Comparison of ENCODE assay signal across 37 cellular contexts in genomic region chr1:33822396-33822795, GRCh38. TPM values are rescaled to one million over a fixed set of nuclear protein-coding genes. Genes with fewer than 3 reads are reported as not detected.
"Had no signal": no experiment of that assay in that cellular context is flagged by ENCODE, and none has a peak within 500 bp of the region (broad histone marks: within the 10 kb centered on the region; RNA-seq: fewer than 3 reads in every experiment).

No MANE protein-coding gene starts in this region.

- H3K36me3 ChIP-seq: adrenal gland, ascending aorta, cardiac muscle cell had no signal

- H3K4me3 ChIP-seq: adrenal gland, ascending aorta, cardiac muscle cell had no signal

- H3K36me3 Mint-ChIP-seq: activated CD4-positive, alpha-beta memory T cell treated with anti-CD3 and anti-CD28 coated beads for 36 hours; activated CD8-positive, alpha-beta memory T cell treated with anti-CD3 and anti-CD28 coated beads, Interleukin-2, amount 10 ng/mL, durations not matched to agents 7 days and 5 days; activated naive CD4-positive, alpha-beta T cell treated with anti-CD3 and anti-CD28 coated beads, Interleukin-2, amount 50 U/mL, for 72 hours; activated naive CD8-positive, alpha-beta T cell treated with anti-CD3 and anti-CD28 coated beads for 36 hours; brain had no signal

- H3K4me3 Mint-ChIP-seq: activated B cell treated with CpG ODN at 0.5 μM for 24 hours; activated CD4-positive, alpha-beta memory T cell treated with anti-CD3 and anti-CD28 coated beads for 36 hours; activated CD4-positive, alpha-beta T cell treated with anti-CD3 and anti-CD28 coated beads, Interleukin-2, amount 10 ng/mL, durations not matched to agents 7 days and 5 days; activated CD8-positive, alpha-beta memory T cell treated with anti-CD3 and anti-CD28 coated beads, Interleukin-2, amount 10 ng/mL, durations not matched to agents 7 days and 5 days; activated CD8-positive, alpha-beta T cell treated with anti-CD3 and anti-CD28 coated beads for 36 hours; activated naive CD4-positive, alpha-beta T cell treated with anti-CD3 and anti-CD28 coated beads for 36 hours; activated naive CD8-positive, alpha-beta T cell treated with anti-CD3 and anti-CD28 coated beads for 36 hours; activated T-cell treated with anti-CD3 and anti-CD28 coated beads, Interleukin-2, amount 50 U/mL, for 24 hours; activated T-cell treated with anti-CD3 and anti-CD28 coated beads, Interleukin-2, amount 50 U/mL, for 72 hours; activated T-helper 1 cell treated with anti-CD3 and anti-CD28 coated beads, Interleukin-12 subunit alpha, Interleukin-12 subunit beta, Interleukin-2, Interleukin-4 antibody, amounts not matched to agents 30 ng/mL and 10 ng/mL and 1 ng/mL, durations not matched to agents 14 hours and 24 hours and 36 hours; activated T-helper 17 cell treated with anti-CD3 and anti-CD28 coated beads, Interleukin-2, amount 50 U/mL, for 72 hours; brain; central memory CD8-positive, alpha-beta T cell; T-helper 1 cell treated with Interleukin-12 subunit alpha and Interleukin-12 subunit beta and Interleukin-4 antibody, amounts not matched to agents 30 μg/mL and 1 μg/mL, for 36 hours; T-helper 2 cell treated with Interferon-gamma antibody and Interleukin-4, amounts not matched to agents 5 μg/mL and 100 μg/mL, for 36 hours had no signal

- H3K27ac Mint-ChIP-seq: activated B cell treated with CpG ODN at 0.5 μM for 24 hours; activated CD4-positive, alpha-beta memory T cell treated with anti-CD3 and anti-CD28 coated beads for 36 hours; activated CD4-positive, alpha-beta T cell treated with anti-CD3 and anti-CD28 coated beads, Interleukin-2, amount 10 ng/mL, durations not matched to agents 7 days and 5 days; activated CD8-positive, alpha-beta memory T cell treated with anti-CD3 and anti-CD28 coated beads, Interleukin-2, amount 10 ng/mL, durations not matched to agents 7 days and 5 days; activated CD8-positive, alpha-beta T cell treated with anti-CD3 and anti-CD28 coated beads for 36 hours; activated naive CD4-positive, alpha-beta T cell treated with anti-CD3 and anti-CD28 coated beads for 36 hours; activated naive CD4-positive, alpha-beta T cell treated with anti-CD3 and anti-CD28 coated beads, Interleukin-2, amount 50 U/mL, for 72 hours; activated naive CD8-positive, alpha-beta T cell treated with anti-CD3 and anti-CD28 coated beads for 36 hours; activated T-cell treated with anti-CD3 and anti-CD28 coated beads, Interleukin-2, amount 50 U/mL, for 24 hours; activated T-cell treated with anti-CD3 and anti-CD28 coated beads, Interleukin-2, amount 50 U/mL, for 72 hours; activated T-helper 1 cell treated with anti-CD3 and anti-CD28 coated beads, Interleukin-12 subunit alpha, Interleukin-12 subunit beta, Interleukin-2, Interleukin-4 antibody, amounts not matched to agents 30 ng/mL and 10 ng/mL and 1 ng/mL, durations not matched to agents 14 hours and 24 hours and 36 hours; activated T-helper 17 cell treated with anti-CD3 and anti-CD28 coated beads, Interleukin-2, amount 50 U/mL, for 72 hours; brain; T-helper 1 cell treated with Interleukin-12 subunit alpha and Interleukin-12 subunit beta and Interleukin-4 antibody, amounts not matched to agents 30 μg/mL and 1 μg/mL, for 36 hours; T-helper 2 cell treated with Interferon-gamma antibody and Interleukin-4, amounts not matched to agents 5 μg/mL and 100 μg/mL, for 36 hours had no signal

- H3K4me1 Mint-ChIP-seq: activated B cell treated with CpG ODN at 0.5 μM for 24 hours; activated CD4-positive, alpha-beta T cell treated with anti-CD3 and anti-CD28 coated beads, Interleukin-2, amount 10 ng/mL, durations not matched to agents 7 days and 5 days; activated CD8-positive, alpha-beta memory T cell treated with anti-CD3 and anti-CD28 coated beads, Interleukin-2, amount 10 ng/mL, durations not matched to agents 7 days and 5 days; activated naive CD8-positive, alpha-beta T cell treated with anti-CD3 and anti-CD28 coated beads for 36 hours; activated T-helper 17 cell treated with anti-CD3 and anti-CD28 coated beads, Interleukin-2, amount 50 U/mL, for 72 hours; brain; central memory CD8-positive, alpha-beta T cell had no signal

- H3K9me3 Mint-ChIP-seq: activated B cell treated with CpG ODN at 0.5 μM for 24 hours; activated CD4-positive, alpha-beta memory T cell treated with anti-CD3 and anti-CD28 coated beads for 36 hours; activated CD4-positive, alpha-beta T cell treated with anti-CD3 and anti-CD28 coated beads, Interleukin-2, amount 10 ng/mL, durations not matched to agents 7 days and 5 days; activated CD8-positive, alpha-beta T cell treated with anti-CD3 and anti-CD28 coated beads for 36 hours; activated naive CD4-positive, alpha-beta T cell treated with anti-CD3 and anti-CD28 coated beads for 36 hours; activated naive CD8-positive, alpha-beta T cell treated with anti-CD3 and anti-CD28 coated beads for 36 hours; activated T-cell treated with anti-CD3 and anti-CD28 coated beads, Interleukin-2, amount 50 U/mL, for 24 hours; activated T-cell treated with anti-CD3 and anti-CD28 coated beads, Interleukin-2, amount 50 U/mL, for 72 hours; activated T-helper 1 cell treated with anti-CD3 and anti-CD28 coated beads, Interleukin-12 subunit alpha, Interleukin-12 subunit beta, Interleukin-2, Interleukin-4 antibody, amounts not matched to agents 30 ng/mL and 10 ng/mL and 1 ng/mL, durations not matched to agents 14 hours and 24 hours and 36 hours; activated T-helper 17 cell treated with anti-CD3 and anti-CD28 coated beads, Interleukin-2, amount 50 U/mL, for 72 hours; brain; central memory CD8-positive, alpha-beta T cell; T-helper 1 cell treated with Interleukin-12 subunit alpha and Interleukin-12 subunit beta and Interleukin-4 antibody, amounts not matched to agents 30 μg/mL and 1 μg/mL, for 36 hours; T-helper 2 cell treated with Interferon-gamma antibody and Interleukin-4, amounts not matched to agents 5 μg/mL and 100 μg/mL, for 36 hours had no signal

- DNase-seq: activated B cell treated with CpG ODN at 0.5 μM for 24 hours; activated CD4-positive, alpha-beta memory T cell treated with anti-CD3 and anti-CD28 coated beads for 36 hours; activated CD4-positive, alpha-beta T cell treated with anti-CD3 and anti-CD28 coated beads for 4 hours; activated CD4-positive, alpha-beta T cell treated with anti-CD3 and anti-CD28 coated beads, Interleukin-2, amount 10 ng/mL, durations not matched to agents 7 days and 5 days; activated CD4-positive, CD25-positive, alpha-beta regulatory T cell treated with anti-CD3 and anti-CD28 coated beads, Interleukin-2, amount 50 U/mL, for 72 hours; activated CD8-positive, alpha-beta memory T cell treated with anti-CD3 and anti-CD28 coated beads for 24 hours; activated CD8-positive, alpha-beta memory T cell treated with anti-CD3 and anti-CD28 coated beads, Interleukin-2, amount 10 ng/mL, durations not matched to agents 7 days and 5 days; activated CD8-positive, alpha-beta memory T cell treated with anti-CD3 and anti-CD28 coated beads, Interleukin-2, amount 50 U/mL, for 48 hours; activated CD8-positive, alpha-beta T cell treated with anti-CD3 and anti-CD28 coated beads for 36 hours; activated effector memory CD4-positive, alpha-beta T cell treated with anti-CD3 and anti-CD28 coated beads, Interleukin-2, amount 50 U/mL, for 16 hours; activated gamma-delta T cell treated with Interleukin-2 at 50 U/mL for 16 hours; activated naive CD4-positive, alpha-beta T cell; activated naive CD4-positive, alpha-beta T cell treated with anti-CD3 and anti-CD28 coated beads for 36 hours; activated naive CD4-positive, alpha-beta T cell treated with anti-CD3 and anti-CD28 coated beads, Interleukin-2, amount 50 U/mL, for 16 hours; activated naive CD8-positive, alpha-beta T cell treated with anti-CD3 and anti-CD28 coated beads for 36 hours; activated T-cell treated with anti-CD3 and anti-CD28 coated beads, Interleukin-2, amount 50 U/mL, for 24 hours; activated T-cell treated with anti-CD3 and anti-CD28 coated beads, Interleukin-2, amount 50 U/mL, for 72 hours; adrenal gland; amygdala; anterior cingulate cortex; caudate nucleus; cerebellar nuclear complex; SW 1271; T-helper 1 cell; T-helper 2 cell; T-helper 9 cell had no signal

- H3K27me3 Mint-ChIP-seq: activated CD4-positive, alpha-beta T cell treated with anti-CD3 and anti-CD28 coated beads, Interleukin-2, amount 10 ng/mL, durations not matched to agents 7 days and 5 days; activated CD8-positive, alpha-beta memory T cell treated with anti-CD3 and anti-CD28 coated beads, Interleukin-2, amount 10 ng/mL, durations not matched to agents 7 days and 5 days; brain had no signal

- H3K27ac ChIP-seq: adrenal gland, ascending aorta, cardiac muscle cell, VCaP had no signal

- H3K27me3 ChIP-seq: adrenal gland, ascending aorta, cardiac muscle cell had no signal

- H3K4me1 ChIP-seq: adrenal gland, ascending aorta had no signal

- H3K9me3 ChIP-seq: adrenal gland, ascending aorta had no signal

RNA-seq across cellular contexts. Expression of gene HMGB4, which starts 41.5 kb away (rescaled TPM):
- total RNA-seq: activated B cell treated with CpG ODN at 0.5 μM for 24 hours; activated CD4-positive, alpha-beta memory T cell treated with anti-CD3 and anti-CD28 coated beads for 36 hours; activated CD4-positive, alpha-beta T cell treated with anti-CD3 and anti-CD28 coated beads, Interleukin-2, amount 10 ng/mL, durations not matched to agents 7 days and 5 days; activated CD8-positive, alpha-beta memory T cell treated with anti-CD3 and anti-CD28 coated beads, Interleukin-2, amount 10 ng/mL, durations not matched to agents 7 days and 5 days; activated CD8-positive, alpha-beta T cell treated with anti-CD3 and anti-CD28 coated beads for 36 hours; activated naive CD4-positive, alpha-beta T cell treated with anti-CD3 and anti-CD28 coated beads for 36 hours; activated naive CD4-positive, alpha-beta T cell treated with anti-CD3 and anti-CD28 coated beads, Interleukin-2, amount 50 U/mL, for 72 hours; activated naive CD8-positive, alpha-beta T cell treated with anti-CD3 and anti-CD28 coated beads for 36 hours; activated T-cell treated with anti-CD3 and anti-CD28 coated beads, Interleukin-2, amount 50 U/mL, for 72 hours; activated T-helper 1 cell treated with anti-CD3 and anti-CD28 coated beads, Interleukin-12 subunit alpha, Interleukin-12 subunit beta, Interleukin-2, Interleukin-4 antibody, amounts not matched to agents 30 ng/mL and 10 ng/mL and 1 ng/mL, durations not matched to agents 14 hours and 24 hours and 36 hours; activated T-helper 17 cell treated with anti-CD3 and anti-CD28 coated beads, Interleukin-2, amount 50 U/mL, for 72 hours; adrenal gland; ascending aorta; bronchial epithelial cell; cardiac muscle cell had no signal
- polyA plus RNA-seq: adrenal gland, cardiac muscle cell had no signal
